In the genomic region with DNA sequence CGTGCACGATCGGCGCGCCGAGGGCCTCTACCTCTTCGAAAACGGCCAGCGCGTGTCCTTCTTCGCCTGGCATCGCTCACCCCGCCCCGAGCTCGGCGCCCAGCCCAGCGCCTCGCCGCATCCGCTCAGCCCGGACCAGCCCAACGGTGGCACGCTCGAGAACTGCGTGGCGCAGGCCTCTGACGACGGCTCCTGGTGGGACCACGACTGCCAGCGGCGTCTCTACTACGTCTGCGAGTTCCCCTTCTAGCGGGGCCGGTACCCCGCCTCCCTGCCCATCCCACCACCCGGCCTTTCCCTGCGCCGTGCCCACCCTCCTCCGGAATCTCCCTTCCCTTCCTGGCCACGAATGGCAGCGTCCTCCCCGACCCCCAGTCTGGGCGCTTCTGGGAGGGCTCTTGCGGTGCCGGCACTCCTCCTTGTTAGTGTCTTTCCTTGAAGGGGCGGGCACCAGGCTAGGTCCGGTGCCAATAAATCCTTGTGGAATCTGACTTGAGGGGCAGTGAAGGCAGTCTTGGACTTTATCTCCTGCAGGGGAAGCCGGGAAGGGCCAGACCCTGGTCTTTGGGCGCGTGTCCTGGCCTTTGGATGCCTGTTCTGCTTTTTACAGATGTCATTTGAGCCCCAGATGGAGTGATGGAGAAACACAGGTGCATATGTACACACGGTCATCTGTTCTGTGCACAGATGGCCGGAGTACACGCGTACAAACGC, we compare ENCODE assay signal across 8 cellular contexts. TPM values are rescaled to one million over a fixed set of nuclear protein-coding genes. Genes with fewer than 3 reads are reported as not detected.
DNase-seq lines count a peak whose midpoint lies in the region; ATAC-seq and TF ChIP-seq lines count a peak whose summit lies in the region.

No MANE protein-coding gene starts in this region.

- H3K27me3 Mint-ChIP-seq in IgD-negative memory B cell, result peaks cover 59% of the 10 kb centered on the region
- H3K27me3 Mint-ChIP-seq in naive thymus-derived CD4-positive, alpha-beta T cell, result peaks cover 43 to 70% (median 51%) of the 10 kb centered on the region in 5 donors

- peaks cover 0 to 11% (median 0%) of the 10 kb centered on the region in 3 donors for H3K9me3 Mint-ChIP-seq in IgD-negative memory B cell
- peaks cover 0 to 10% (median 2%) of the 10 kb centered on the region in 11 donors for H3K9me3 Mint-ChIP-seq in naive thymus-derived CD4-positive, alpha-beta T cell

- ATAC-seq in GM19351 (IDR thresholded peaks at IDR 0.05; ENCODE audit: unreplicated experiment) (peak; percentile 24), GM19328 (IDR thresholded peaks at IDR 0.05; ENCODE audit: unreplicated experiment) (no peak), GM19467 (IDR thresholded peaks at IDR 0.05; ENCODE audit: unreplicated experiment) (no peak)
- peak; percentile 38 for ATAC-seq in naive thymus-derived CD4-positive, alpha-beta T cell

- intact Hi-C loops in dorsolateral prefrontal cortex (cut with DNase I), result loop anchor here (2.0 to 5.0 kb wide), 3 partner anchors 57 to 77 kb away; no protein-coding TSS in a partner anchor
- intact Hi-C loops in naive thymus-derived CD4-positive, alpha-beta T cell (cut with micrococcal nuclease), result loop anchor here (10.0 kb wide), 5 partner anchors 199 to 979 kb away; partner anchors contain the start of genes POLD1 (in 1 of the 2), VRK3 (in 1 of the 2) and ZNF473 (in 1 of the 2)

- H3K36me3 ChIP-seq in naive thymus-derived CD4-positive, alpha-beta T cell (ENCODE audit: control insufficient read depth in 2 of 3, insufficient read depth in 3 of 3, low read length in 3 of 3), result no peaks in the 10 kb centered on the region

- DNase-seq in dorsolateral prefrontal cortex (no peak), middle frontal gyrus (ENCODE audit: extremely low spot score, low spot score) (no peak), midbrain (lab: John Stamatoyannopoulos, UW) (no peak)
- no peak for DNase-seq in naive thymus-derived CD4-positive, alpha-beta T cell

- no peak for TF ChIP-seq CTCF in dorsolateral prefrontal cortex (IDR thresholded peaks at IDR 0.05 in 54 of 56, conservative IDR thresholded peaks at IDR 0.05 in 2 of 56; ENCODE audit: low read depth in 1 of 56, partially characterized antibody in 56 of 56)

- H3K4me3 Mint-ChIP-seq in IgD-negative memory B cell, result peak overlapping the region; percentile 26 to 92 (median 77)
- H3K4me3 Mint-ChIP-seq in naive thymus-derived CD4-positive, alpha-beta T cell, result peak overlapping the region; percentile 79 to 92 (median 84)

- H3K4me1 ChIP-seq in naive thymus-derived CD4-positive, alpha-beta T cell (ENCODE audit: control insufficient read depth in 2 of 2, insufficient read depth in 2 of 2, low read length in 2 of 2), result peaks cover 5 to 12% of the 10 kb centered on the region in 2 donors

- POLR2A ChIA-PET in naive thymus-derived CD4-positive, alpha-beta T cell (lab: Charles Lee), result interaction anchor here (0.8 kb wide), 1 partner anchor 676 kb away, joined by 3 read pairs; no protein-coding TSS in a partner anchor

- CTCF ChIA-PET in naive thymus-derived CD4-positive, alpha-beta T cell (lab: Charles Lee), result interaction anchor here (0.6 to 1.3 kb wide), 3 partner anchors 15 to 357 kb away, joined by 3 to 4 read pairs (median 4); no protein-coding TSS in a partner anchor

- H3K9me3 ChIP-seq in naive thymus-derived CD4-positive, alpha-beta T cell (ENCODE audit: control insufficient read depth in 2 of 3, low read length in 3 of 3), result no peaks in the 10 kb centered on the region

- no peak overlapping the region for H3K27ac Mint-ChIP-seq in IgD-negative memory B cell
- peak overlapping the region in 8 of 9 donors; percentile 34 to 87 (median 70) for H3K27ac Mint-ChIP-seq in naive thymus-derived CD4-positive, alpha-beta T cell

- peaks cover 0 to 5% (median 1%) of the 10 kb centered on the region in 3 donors for H3K4me1 Mint-ChIP-seq in IgD-negative memory B cell
- peaks cover 0 to 33% (median 24%) of the 10 kb centered on the region in 7 donors for H3K4me1 Mint-ChIP-seq in naive thymus-derived CD4-positive, alpha-beta T cell

- peak overlapping the region; percentile 60 to 93 (median 84) for H3K4me3 ChIP-seq in dorsolateral prefrontal cortex
- peak overlapping the region; percentile 61 for H3K4me3 ChIP-seq in naive thymus-derived CD4-positive, alpha-beta T cell (ENCODE audit: low read length)

- H3K27me3 ChIP-seq in dorsolateral prefrontal cortex, result no peaks in the 10 kb centered on the region
- H3K27me3 ChIP-seq in naive thymus-derived CD4-positive, alpha-beta T cell (ENCODE audit: control insufficient read depth in 2 of 2, insufficient read depth in 2 of 2, low read length in 2 of 2), result peaks cover 5 to 12% of the 10 kb centered on the region in 2 donors

- H3K36me3 Mint-ChIP-seq in IgD-negative memory B cell, result peaks cover 2% of the 10 kb centered on the region
- H3K36me3 Mint-ChIP-seq in naive thymus-derived CD4-positive, alpha-beta T cell, result peaks cover 0 to 5% (median 0%) of the 10 kb centered on the region in 5 donors

- peak overlapping the region in 56 of 59 donors; percentile 41 to 90 (median 78) for H3K27ac ChIP-seq in dorsolateral prefrontal cortex
- peak overlapping the region; percentile 66 for H3K27ac ChIP-seq in naive thymus-derived CD4-positive, alpha-beta T cell (ENCODE audit: low read depth, low read length)

RNA-seq across cellular contexts. Expression of gene CLEC11A, which starts 2.2 kb away (rescaled TPM):
- polyA plus RNA-seq in IgD-negative memory B cell, result 0.61 TPM
- 10 to 100 TPM in 2 of 120 experiments, 1 to 10 TPM in 118; 3.2 to 10.3 (median 6.5) TPM for total RNA-seq in dorsolateral prefrontal cortex
- 1 to 10 TPM in 4 of 5 experiments, under 1 TPM in 1; 0.36 to 4.6 (median 3.1) TPM for total RNA-seq in naive thymus-derived CD4-positive, alpha-beta T cell
- 1 to 10 TPM; 2.4 to 6.4 TPM for polyA plus RNA-seq in naive thymus-derived CD4-positive, alpha-beta T cell

RNA-seq across cellular contexts. Expression of gene SHANK1, which starts 5.8 kb away (rescaled TPM):
- not detected for polyA plus RNA-seq in IgD-negative memory B cell
- 100 to 1,000 TPM in 111 of 120 experiments, 10 to 100 TPM in 9; 40.4 to 290 (median 155) TPM for total RNA-seq in dorsolateral prefrontal cortex
- under 1 TPM in 2 of 5 experiments, not detected in 3; 0.64 to 0.69 TPM for total RNA-seq in naive thymus-derived CD4-positive, alpha-beta T cell
- polyA plus RNA-seq in naive thymus-derived CD4-positive, alpha-beta T cell, result not detected

RNA-seq across cellular contexts. Expression of gene GPR32, which starts 44.9 kb away (rescaled TPM):
- polyA plus RNA-seq in IgD-negative memory B cell, result not detected
- total RNA-seq in dorsolateral prefrontal cortex, result not detected
- not detected for total RNA-seq in naive thymus-derived CD4-positive, alpha-beta T cell
- not detected for polyA plus RNA-seq in naive thymus-derived CD4-positive, alpha-beta T cell

Comparison
In these comparisons a context has a peak if more than half of its experiments do, and no peak if none do; other contexts are left out.
1. ATAC-seq: peak in GM19351 (single experiment) and naive thymus-derived CD4-positive, alpha-beta T cell (single experiment); none in GM19328 (single experiment) and GM19467 (single experiment).
2. H3K27ac Mint-ChIP-seq: peak in naive thymus-derived CD4-positive, alpha-beta T cell (8 of 9); none in IgD-negative memory B cell (0 of 3).
3. RNA of gene SHANK1, which starts 5.8 kb away (total RNA-seq): 40.4 to 290 TPM in dorsolateral prefrontal cortex; 0.64 to 0.69 TPM in naive thymus-derived CD4-positive, alpha-beta T cell; every median in the first group is over 10 times any median in the second.